ENCODE assay signal across 28 cellular contexts in genomic region chr15:99187886-99188285, GRCh38.
"Had no signal": no experiment of that assay in that cellular context is flagged by ENCODE, and none has a peak within 500 bp of the region (broad histone marks: within the 10 kb centered on the region; RNA-seq: fewer than 3 reads in every experiment).

No MANE protein-coding gene starts in this region.

- DNase-seq: activated B cell treated with CpG ODN at 0.5 μM for 24 hours; activated CD4-positive, alpha-beta T cell treated with anti-CD3 and anti-CD28 coated beads for 1 hour; activated CD4-positive, alpha-beta T cell treated with anti-CD3 and anti-CD28 coated beads, Interleukin-2, amount 10 ng/mL, durations not matched to agents 24 days and 14 days; activated CD4-positive, alpha-beta T cell treated with anti-CD3 and anti-CD28 coated beads, Interleukin-2, amount 50 U/mL, for 48 hours; activated CD8-positive, alpha-beta memory T cell treated with anti-CD3 and anti-CD28 coated beads, Interleukin-2, amount 10 ng/mL, durations not matched to agents 7 days and 5 days; activated effector memory CD4-positive, alpha-beta T cell treated with Interleukin-2 at 50 U/mL for 16 hours; activated naive CD4-positive, alpha-beta T cell; activated naive CD8-positive, alpha-beta T cell treated with anti-CD3 and anti-CD28 coated beads, Interleukin-2, amount 50 U/mL, for 24 hours; activated T-cell treated with anti-CD3 and anti-CD28 coated beads, Interleukin-2, amount 50 U/mL, for 24 hours; amniotic stem cell; Kasumi-1; NCI-H1092; NCI-H1417; NCI-H1930; NCI-H2171; NCI-H226; NCI-H510A; NCI-H526 treated with DMSO at 0.1 percent for 48 hours; NCI-H82; SIG-M5; T-helper 17 cell; T-helper 9 cell had no signal

- H3K27me3 Mint-ChIP-seq: activated B cell treated with CpG ODN at 0.5 μM for 24 hours; activated naive CD8-positive, alpha-beta T cell treated with anti-CD3 and anti-CD28 coated beads, Interleukin-2, amount 50 U/mL, for 24 hours; brain; T-helper 17 cell had no signal

- H3K9me3 Mint-ChIP-seq: activated naive CD4-positive, alpha-beta T cell treated with anti-CD3 and anti-CD28 coated beads, Interleukin-2, amount 50 U/mL, for 24 hours had no signal

- H3K36me3 Mint-ChIP-seq: activated CD8-positive, alpha-beta memory T cell treated with anti-CD3 and anti-CD28 coated beads, Interleukin-2, amount 10 ng/mL, durations not matched to agents 7 days and 5 days had no signal

- H3K4me1 Mint-ChIP-seq: activated B cell treated with CpG ODN at 0.5 μM for 24 hours; activated CD4-positive, alpha-beta T cell treated with anti-CD3 and anti-CD28 coated beads, Interleukin-2, amount 10 ng/mL, durations not matched to agents 24 days and 14 days; activated CD8-positive, alpha-beta memory T cell treated with anti-CD3 and anti-CD28 coated beads, Interleukin-2, amount 10 ng/mL, durations not matched to agents 7 days and 5 days; activated naive CD4-positive, alpha-beta T cell treated with anti-CD3 and anti-CD28 coated beads, Interleukin-2, amount 50 U/mL, for 24 hours; activated naive CD8-positive, alpha-beta T cell treated with anti-CD3 and anti-CD28 coated beads, Interleukin-2, amount 50 U/mL, for 24 hours; T-helper 17 cell had no signal

- ATAC-seq: activated CD8-positive, alpha-beta memory T cell treated with anti-CD3 and anti-CD28 coated beads, Interleukin-2, amount 10 ng/mL, durations not matched to agents 7 days and 5 days; activated naive CD8-positive, alpha-beta T cell treated with anti-CD3 and anti-CD28 coated beads, Interleukin-2, amount 50 U/mL, for 24 hours; T-helper 17 cell had no signal

- H3K36me3 ChIP-seq: cardiac muscle cell had no signal

- H3K4me3 Mint-ChIP-seq: activated B cell treated with CpG ODN at 0.5 μM for 24 hours; activated CD4-positive, alpha-beta T cell treated with anti-CD3 and anti-CD28 coated beads, Interleukin-2, amount 10 ng/mL, durations not matched to agents 24 days and 14 days; activated CD8-positive, alpha-beta memory T cell treated with anti-CD3 and anti-CD28 coated beads, Interleukin-2, amount 10 ng/mL, durations not matched to agents 7 days and 5 days; activated naive CD4-positive, alpha-beta T cell treated with anti-CD3 and anti-CD28 coated beads, Interleukin-2, amount 50 U/mL, for 24 hours; activated naive CD8-positive, alpha-beta T cell treated with anti-CD3 and anti-CD28 coated beads, Interleukin-2, amount 50 U/mL, for 24 hours; activated T-cell treated with anti-CD3 and anti-CD28 coated beads, Interleukin-2, amount 50 U/mL, for 24 hours; activated T-helper 1 cell treated with anti-CD3 and anti-CD28 coated beads, Interleukin-12 subunit alpha, Interleukin-12 subunit beta, Interleukin-2, Interleukin-4 antibody, amounts not matched to agents 30 ng/mL and 10 ng/mL and 1 ng/mL, durations not matched to agents 14 hours and 24 hours and 36 hours; brain; T-helper 17 cell had no signal

- H3K27me3 ChIP-seq: ascending aorta, cardiac muscle cell had no signal

- FAIRE-seq: TTC549 had no signal

- H3K9me3 ChIP-seq: ascending aorta had no signal

- H3K27ac ChIP-seq: ascending aorta, cardiac muscle cell had no signal

- H3K4me3 ChIP-seq: ascending aorta, cardiac muscle cell had no signal

- H3K27ac Mint-ChIP-seq: activated B cell treated with CpG ODN at 0.5 μM for 24 hours; activated CD4-positive, alpha-beta T cell treated with anti-CD3 and anti-CD28 coated beads, Interleukin-2, amount 10 ng/mL, durations not matched to agents 24 days and 14 days; activated CD8-positive, alpha-beta memory T cell treated with anti-CD3 and anti-CD28 coated beads, Interleukin-2, amount 10 ng/mL, durations not matched to agents 7 days and 5 days; activated naive CD4-positive, alpha-beta T cell treated with anti-CD3 and anti-CD28 coated beads, Interleukin-2, amount 50 U/mL, for 24 hours; activated naive CD8-positive, alpha-beta T cell treated with anti-CD3 and anti-CD28 coated beads, Interleukin-2, amount 50 U/mL, for 24 hours; activated T-cell treated with anti-CD3 and anti-CD28 coated beads, Interleukin-2, amount 50 U/mL, for 24 hours; activated T-helper 1 cell treated with anti-CD3 and anti-CD28 coated beads, Interleukin-12 subunit alpha, Interleukin-12 subunit beta, Interleukin-2, Interleukin-4 antibody, amounts not matched to agents 30 ng/mL and 10 ng/mL and 1 ng/mL, durations not matched to agents 14 hours and 24 hours and 36 hours; T-helper 17 cell had no signal
